Comparison of ENCODE assay signal across 22 cellular contexts in the genomic region with DNA sequence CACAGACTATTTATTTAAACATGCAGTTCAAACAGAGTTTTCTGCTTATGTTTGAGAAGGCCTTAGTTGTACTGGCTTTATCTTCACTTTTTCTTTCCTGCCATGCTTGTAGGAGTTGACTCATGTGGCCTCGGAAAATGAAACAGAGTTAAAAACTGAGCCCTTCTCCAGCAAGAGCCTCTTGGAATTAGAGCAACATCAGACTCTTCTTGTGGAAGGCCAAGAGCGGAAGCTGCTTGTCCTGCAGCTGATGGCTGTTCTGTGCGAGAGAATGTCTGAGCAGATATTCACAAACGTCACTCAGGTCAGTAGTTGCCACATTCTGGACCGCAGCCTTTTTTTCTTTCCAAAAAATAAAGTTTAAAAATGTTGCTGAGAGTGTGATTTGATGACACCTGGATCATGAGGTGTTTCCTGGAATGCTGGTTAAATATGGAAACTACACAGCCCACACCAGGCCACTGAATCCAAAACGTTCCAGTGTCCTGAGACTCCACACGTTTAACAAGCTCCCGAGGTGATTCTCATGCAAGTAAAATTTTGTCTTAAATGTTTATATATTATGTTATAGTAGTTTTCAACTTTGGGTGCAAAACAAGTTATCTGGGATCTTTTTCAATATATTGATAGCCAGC.
"Had no signal": no experiment of that assay in that cellular context is flagged by ENCODE, and none has a peak within 500 bp of the region (broad histone marks: within the 10 kb centered on the region; RNA-seq: fewer than 3 reads in every experiment).

No MANE protein-coding gene starts in this region.

- H3K9me3 ChIP-seq: upper lobe of left lung had no signal

- H3K27me3 ChIP-seq: upper lobe of left lung had no signal

- DNase-seq: activated CD4-positive, alpha-beta T cell treated with anti-CD3 and anti-CD28 coated beads for 1 hour; activated CD4-positive, alpha-beta T cell treated with anti-CD3 and anti-CD28 coated beads, Interleukin-2, amount 50 U/mL, for 4 hours; activated naive CD4-positive, alpha-beta T cell treated with anti-CD3 and anti-CD28 coated beads, Interleukin-2, amount 50 U/mL, for 16 hours; activated T-cell treated with anti-CD3 and anti-CD28 coated beads, Interleukin-2, amount 50 U/mL, for 1 hour; amniotic stem cell; central memory CD4-positive, alpha-beta T cell; effector CD4-positive, alpha-beta T cell; immature natural killer cell; left cardiac atrium; naive thymus-derived CD8-positive, alpha-beta T cell; occipital lobe; right cardiac atrium; small intestine; stimulated activated CD4-positive, alpha-beta T cell treated with anti-CD3 and anti-CD28 coated beads, Interleukin-4, amount 100 ng/mL, for 4 hours; stimulated activated CD8-positive, alpha-beta memory T cell treated with anti-CD3 and anti-CD28 coated beads, Interleukin-4, amount 100 ng/mL, for 48 hours; stimulated activated naive CD4-positive, alpha-beta T cell treated with Interleukin-2 at 50 U/mL for 16 hours; T-helper 1 cell; T1000; upper lobe of left lung had no signal

- H3K27ac Mint-ChIP-seq: immature natural killer cell; naive thymus-derived CD8-positive, alpha-beta T cell; progenitor cell of endocrine pancreas had no signal

- H3K4me3 Mint-ChIP-seq: immature natural killer cell; naive thymus-derived CD8-positive, alpha-beta T cell had no signal

- ATAC-seq: left cardiac atrium; naive thymus-derived CD8-positive, alpha-beta T cell; right cardiac atrium; SK-N-SH treated with all-trans-retinoic acid at 6 μM for 48 hours had no signal

- H3K27ac ChIP-seq: coronary artery had no signal

- H3K4me3 ChIP-seq: coronary artery, upper lobe of left lung had no signal

- H3K4me1 Mint-ChIP-seq: immature natural killer cell; naive thymus-derived CD8-positive, alpha-beta T cell had no signal

- H3K9me3 Mint-ChIP-seq: immature natural killer cell; naive thymus-derived CD8-positive, alpha-beta T cell had no signal

- H3K27me3 Mint-ChIP-seq: naive thymus-derived CD8-positive, alpha-beta T cell; progenitor cell of endocrine pancreas had no signal
